Comparison of ENCODE assay signal across 2 cellular contexts in genomic region chr15:45603881-45604280, GRCh38.
TF ChIP-seq lines count a peak whose summit lies in the region.

No MANE protein-coding gene starts in this region.

TF ChIP-seq in GM12878, 131 proteins besides CTCF, POLR2A, EP300 and RAD21:
- no peak for TF ChIP-seq EZH2 (IDR thresholded peaks at IDR 0.05; ENCODE audit: borderline replicate concordance, control insufficient read depth, low read depth, low read length)
- no peak for TF ChIP-seq CHD2 (IDR thresholded peaks at IDR 0.05; ENCODE audit: borderline replicate concordance, low read depth, low read length)
- TF ChIP-seq SIX5 (IDR thresholded peaks at IDR 0.05; ENCODE audit: low read depth, low read length, severe bottlenecking) = no peak
- TF ChIP-seq SMARCA5 (IDR thresholded peaks at IDR 0.05) = peak; percentile 82
- peak; percentile 37 to 38; a peak in 2 of 4 replicates for TF ChIP-seq IKZF2 (IDR thresholded peaks at IDR 0.05)
- no peak for TF ChIP-seq BRCA1 (IDR thresholded peaks at IDR 0.05; ENCODE audit: low read depth, low read length)
- no peak for TF ChIP-seq ASH2L (IDR thresholded peaks at IDR 0.05; ENCODE audit: borderline replicate concordance, low read depth)
- TF ChIP-seq HDAC6 (IDR thresholded peaks at IDR 0.05; ENCODE audit: unreplicated experiment) = no peak
- no peak for TF ChIP-seq KDM1A (IDR thresholded peaks at IDR 0.05; ENCODE audit: borderline replicate concordance)
- no peak for TF ChIP-seq RBBP5 (conservative IDR thresholded peaks at IDR 0.05)
- 0 out of 2 replicates have a peak, but pooled peaks have one; percentile 22 for TF ChIP-seq MEF2A (IDR thresholded peaks at IDR 0.05; ENCODE audit: insufficient read depth, low read depth, low read length)
- TF ChIP-seq SMAD5 (IDR thresholded peaks at IDR 0.05; ENCODE audit: low read depth) = no peak
- peak; percentile 44 for TF ChIP-seq RUNX3 (IDR thresholded peaks at IDR 0.05; ENCODE audit: low read length)
- TF ChIP-seq SPI1 (IDR thresholded peaks at IDR 0.05; ENCODE audit: borderline replicate concordance, insufficient read depth, low read depth, low read length) = peak; percentile 49; the same call in 1 of the 2 replicates
- 0 out of 2 replicates have a peak, but pooled peaks have one; percentile 30 for TF ChIP-seq NFIC (IDR thresholded peaks at IDR 0.05; ENCODE audit: low read depth, low read length)
- no peak for TF ChIP-seq HCFC1 (IDR thresholded peaks at IDR 0.05; ENCODE audit: low read length)
- no peak for TF ChIP-seq CEBPZ (IDR thresholded peaks at IDR 0.05; ENCODE audit: low read depth, low read length)
- 0 out of 2 replicates have a peak, but pooled peaks have one; percentile 16 for TF ChIP-seq JUNB (IDR thresholded peaks at IDR 0.05)
- TF ChIP-seq ZNF217 (IDR thresholded peaks at IDR 0.05) = 0 out of 2 replicates have a peak, but pooled peaks have one; percentile 38
- TF ChIP-seq CBX3 (IDR thresholded peaks at IDR 0.05; ENCODE audit: borderline replicate concordance, low read depth) = no peak
- TF ChIP-seq NR2F1 (conservative IDR thresholded peaks at IDR 0.05) = no peak

TF ChIP-seq in SK-N-SH treated with all-trans-retinoic acid at 6 μM for 48 hours, 23 proteins besides CTCF, POLR2A, EP300 and RAD21:
- TF ChIP-seq TSHZ2 (CRISPR knock-in tag; IDR thresholded peaks at IDR 0.05) = no peak
- no peak for TF ChIP-seq CREB5 (CRISPR knock-in tag; IDR thresholded peaks at IDR 0.05; ENCODE audit: low read depth)
- no peak for TF ChIP-seq ZC3H10 (CRISPR knock-in tag; IDR thresholded peaks at IDR 0.05)
- TF ChIP-seq PATZ1 (CRISPR knock-in tag; IDR thresholded peaks at IDR 0.05; ENCODE audit: borderline replicate concordance) = no peak
- no peak for TF ChIP-seq ZNF8 (CRISPR knock-in tag; IDR thresholded peaks at IDR 0.05)
- no peak for TF ChIP-seq ZFP3 (CRISPR knock-in tag; IDR thresholded peaks at IDR 0.05)
- TF ChIP-seq ZNF565 (CRISPR knock-in tag; conservative IDR thresholded peaks at IDR 0.05; ENCODE audit: low read depth) = no peak
- no peak for TF ChIP-seq TOX (CRISPR knock-in tag; IDR thresholded peaks at IDR 0.05; ENCODE audit: borderline replicate concordance)
- no peak for TF ChIP-seq GLIS3 (CRISPR knock-in tag; IDR thresholded peaks at IDR 0.05)
- TF ChIP-seq ESRRG (CRISPR knock-in tag; IDR thresholded peaks at IDR 0.05) = no peak
- no peak for TF ChIP-seq OSR1 (CRISPR knock-in tag; IDR thresholded peaks at IDR 0.05)
- no peak for TF ChIP-seq RARB (CRISPR knock-in tag; IDR thresholded peaks at IDR 0.05)
- no peak for TF ChIP-seq SNAI2 (CRISPR knock-in tag; IDR thresholded peaks at IDR 0.05)
- TF ChIP-seq ARNTL (CRISPR knock-in tag; IDR thresholded peaks at IDR 0.05; ENCODE audit: borderline replicate concordance, low read depth) = no peak
- TF ChIP-seq BACH2 (CRISPR knock-in tag; IDR thresholded peaks at IDR 0.05; ENCODE audit: borderline replicate concordance) = no peak
- TF ChIP-seq ZNF70 (CRISPR knock-in tag; IDR thresholded peaks at IDR 0.05) = no peak
